In the genomic region with DNA sequence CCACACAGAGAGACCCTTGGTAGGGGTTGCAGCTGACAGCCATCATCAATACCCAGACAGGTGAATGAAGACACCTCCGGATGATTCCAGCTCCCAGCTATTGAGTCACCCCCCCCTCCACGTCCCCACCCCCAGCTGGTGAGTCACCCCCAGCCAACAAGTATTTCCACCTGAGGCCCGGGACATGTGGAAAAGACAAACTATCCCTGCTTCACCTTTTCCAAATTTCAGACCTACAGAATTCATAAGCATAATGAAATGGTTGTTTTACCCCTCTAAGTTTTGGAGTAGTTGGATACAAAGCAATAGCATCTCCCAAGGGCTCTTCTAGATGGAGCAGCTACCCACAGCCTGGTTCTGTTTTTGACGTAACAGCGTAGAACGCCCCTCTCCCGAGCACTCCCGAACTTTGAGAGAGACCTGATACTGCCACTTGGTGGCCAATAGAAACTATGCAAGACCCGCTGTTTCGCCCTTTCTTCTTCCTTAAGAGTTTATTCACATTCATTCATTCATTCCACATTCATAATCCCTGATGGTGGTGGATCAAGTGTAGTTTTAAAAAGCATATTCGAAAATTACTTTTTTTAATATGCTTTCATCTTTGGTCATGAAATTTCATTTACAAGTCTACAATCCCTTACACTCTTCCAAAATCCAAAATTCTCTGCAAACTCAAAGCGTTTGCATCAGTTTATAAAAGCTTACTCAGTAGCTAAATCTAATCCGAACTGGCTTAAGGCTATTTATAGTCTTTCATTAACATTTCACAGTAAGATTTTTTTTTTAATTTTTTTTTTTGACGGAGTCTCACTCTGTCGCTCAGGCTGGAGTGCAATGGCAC, we compare ENCODE assay signal across 8 cellular contexts. TPM values are rescaled to one million over a fixed set of nuclear protein-coding genes. Genes with fewer than 3 reads are reported as not detected.
A peak's percentile ranks its signal among the peaks of the same experiment; 100 is the strongest.
DNase-seq lines count a peak whose midpoint lies in the region; ATAC-seq and TF ChIP-seq lines count a peak whose summit lies in the region.

No MANE protein-coding gene starts in this region.

- no peak overlapping the region for H4K91ac ChIP-seq in neuronal stem cell (ENCODE audit: low read depth, low read length, poor library complexity)

- no peaks in the 10 kb centered on the region for H3K79me1 ChIP-seq in neuronal stem cell (ENCODE audit: low read depth, low read length)

- no peak overlapping the region for H2BK15ac ChIP-seq in neuronal stem cell (ENCODE audit: low read length)

- peak; percentile 24 for DNase-seq in GDM1 (lab: John Stamatoyannopoulos, UW)
- no peak for DNase-seq in MM.1S
- DNase-seq in epithelial cell of prostate (ENCODE audit: low read depth, low spot score) = peak; percentile 44
- no peak for DNase-seq in neuronal stem cell (ENCODE audit: low spot score)
- no peak for DNase-seq in DMS153 (lab: John Stamatoyannopoulos, UW)

- no peak overlapping the region for H3K23ac ChIP-seq in neuronal stem cell (ENCODE audit: low read depth, low read length, poor library complexity)

- H3K4me3 ChIP-seq in MM.1S (ENCODE audit: low read length) = no peak overlapping the region
- no peak overlapping the region for H3K4me3 ChIP-seq in neuronal stem cell (ENCODE audit: low read length in 2 of 2)

- no peaks in the 10 kb centered on the region for H3F3A ChIP-seq in MM.1S (ENCODE audit: insufficient read depth, low read length)

- no peak overlapping the region for H2BK120ac ChIP-seq in neuronal stem cell (ENCODE audit: low read depth, low read length)

- H3K4me1 ChIP-seq in MM.1S (ENCODE audit: low read length) (no peaks in the 10 kb centered on the region), neuronal stem cell (ENCODE audit: control insufficient read depth in 2 of 2, insufficient read depth in 1 of 2, low read depth in 1 of 2, low read length in 2 of 2) (no peaks in the 10 kb centered on the region)

- no peaks in the 10 kb centered on the region for H3K9me3 Mint-ChIP-seq in T-helper 1 cell treated with Interleukin-12 subunit alpha and Interleukin-12 subunit beta and Interleukin-4 antibody, amounts not matched to agents 30 μg/mL and 1 μg/mL, for 36 hours

- no peak overlapping the region for H4K8ac ChIP-seq in neuronal stem cell (ENCODE audit: low read depth, low read length)

- no peaks in the 10 kb centered on the region for H3K9me2 ChIP-seq in MM.1S (replicated peaks; ENCODE audit: insufficient read depth, low read length)

- H3K4me2 ChIP-seq in MM.1S (ENCODE audit: low read depth, low read length) (no peak overlapping the region), neuronal stem cell (ENCODE audit: insufficient read depth, low read length, poor library complexity, severe bottlenecking) (no peak overlapping the region)

- no peak overlapping the region for H2BK5ac ChIP-seq in neuronal stem cell (ENCODE audit: low read length)

- H3K36me3 ChIP-seq in MM.1S (replicated peaks; ENCODE audit: insufficient read depth, low read length) (no peaks in the 10 kb centered on the region), neuronal stem cell (replicated peaks in 1 of 2; ENCODE audit: control insufficient read depth in 2 of 2, insufficient read depth in 2 of 2, low read length in 2 of 2) (no peaks in the 10 kb centered on the region)

- 0 out of 2 replicates have a peak, but pooled peaks have one; percentile 10 for TF ChIP-seq CTCF in MM.1S (IDR thresholded peaks at IDR 0.05; ENCODE audit: low read length)

- no peak overlapping the region for H3K4ac ChIP-seq in neuronal stem cell (ENCODE audit: low read length)

- H2AK5ac ChIP-seq in neuronal stem cell (ENCODE audit: low read depth, low read length) = no peak overlapping the region

- ATAC-seq in HG03135 (IDR thresholded peaks at IDR 0.05; ENCODE audit: unreplicated experiment) = no peak
- no peak for ATAC-seq in HG02623 (IDR thresholded peaks at IDR 0.05; ENCODE audit: unreplicated experiment)

- no peak overlapping the region for H2BK12ac ChIP-seq in neuronal stem cell (ENCODE audit: low read length)

- no peaks in the 10 kb centered on the region for H3K27me3 Mint-ChIP-seq in T-helper 1 cell treated with Interleukin-12 subunit alpha and Interleukin-12 subunit beta and Interleukin-4 antibody, amounts not matched to agents 30 μg/mL and 1 μg/mL, for 36 hours (ENCODE audit: low read depth)

- H2AFZ ChIP-seq in MM.1S (ENCODE audit: low read length) (no peak overlapping the region), neuronal stem cell (ENCODE audit: low read length) (peak overlapping the region; percentile 49)

- peak overlapping the region; percentile 36 for H3K4me3 Mint-ChIP-seq in T-helper 1 cell treated with Interleukin-12 subunit alpha and Interleukin-12 subunit beta and Interleukin-4 antibody, amounts not matched to agents 30 μg/mL and 1 μg/mL, for 36 hours

- no peak overlapping the region for H3K14ac ChIP-seq in neuronal stem cell (ENCODE audit: low read length)

- H3K79me2 ChIP-seq in MM.1S (ENCODE audit: low read length) = no peaks in the 10 kb centered on the region

- no CpG with 5 or more reads among the region's 15 CpGs for WGBS in neuronal stem cell (ENCODE audit: extremely low coverage in 2 of 2, insufficient read length in 2 of 2, insufficient replicate concordance in 1 of 2), 2 donors

- H3K4me1 Mint-ChIP-seq in T-helper 1 cell treated with Interleukin-12 subunit alpha and Interleukin-12 subunit beta and Interleukin-4 antibody, amounts not matched to agents 30 μg/mL and 1 μg/mL, for 36 hours (ENCODE audit: low read depth) = peaks cover 15% of the 10 kb centered on the region

- no peak overlapping the region for H3K18ac ChIP-seq in neuronal stem cell (ENCODE audit: low read length)

- H3K27ac Mint-ChIP-seq in T-helper 1 cell treated with Interleukin-12 subunit alpha and Interleukin-12 subunit beta and Interleukin-4 antibody, amounts not matched to agents 30 μg/mL and 1 μg/mL, for 36 hours = no peak overlapping the region

- H3K27me3 ChIP-seq in MM.1S (replicated peaks; ENCODE audit: insufficient read depth, low read length) = no peaks in the 10 kb centered on the region
- no peaks in the 10 kb centered on the region for H3K27me3 ChIP-seq in neuronal stem cell (ENCODE audit: control insufficient read depth in 3 of 3, insufficient read depth in 3 of 3, low read depth in 1 of 3, low read length in 3 of 3)

- no peak overlapping the region for H3K27ac ChIP-seq in MM.1S (ENCODE audit: low read length)
- peak overlapping the region; percentile 75 for H3K27ac ChIP-seq in epithelial cell of prostate
- no peak overlapping the region for H3K27ac ChIP-seq in neuronal stem cell (replicated peaks; ENCODE audit: low read length)

- no peaks in the 10 kb centered on the region for H4K20me1 ChIP-seq in MM.1S (ENCODE audit: insufficient read depth, low read length)

- no peaks in the 10 kb centered on the region for H3K36me3 Mint-ChIP-seq in T-helper 1 cell treated with Interleukin-12 subunit alpha and Interleukin-12 subunit beta and Interleukin-4 antibody, amounts not matched to agents 30 μg/mL and 1 μg/mL, for 36 hours (ENCODE audit: low read depth)

- H3K9ac ChIP-seq in MM.1S (ENCODE audit: low read length) (no peak overlapping the region), neuronal stem cell (ENCODE audit: low read depth, low read length, poor library complexity) (no peak overlapping the region)

- H3K9me3 ChIP-seq in MM.1S (replicated peaks; ENCODE audit: insufficient read depth, low read length) (no peaks in the 10 kb centered on the region), neuronal stem cell (replicated peaks in 1 of 2; ENCODE audit: control insufficient read depth in 2 of 2, insufficient read depth in 1 of 2, low read depth in 1 of 2, low read length in 2 of 2) (peaks cover 0 to 2% of the 10 kb centered on the region in 2 donors)

RNA-seq across cellular contexts. Expression of gene PPP1R16B, which starts 15.1 kb away (rescaled TPM):
- 1.3 TPM for polyA plus RNA-seq in neuronal stem cell (2013, experiment 1 of 2)
- polyA plus RNA-seq in neuronal stem cell (2013, experiment 2 of 2) = 1.3 TPM

RNA-seq across cellular contexts. Expression of gene ACTR5, which starts 42.2 kb away (rescaled TPM):
- 7.2 TPM for polyA plus RNA-seq in neuronal stem cell (2013, experiment 1 of 2)
- 7.2 TPM for polyA plus RNA-seq in neuronal stem cell (2013, experiment 2 of 2)

Comparison
In these comparisons a context has a peak if more than half of its experiments do, and no peak if none do; other contexts are left out.
1. DNase-seq: peak in GDM1 (single experiment) and epithelial cell of prostate (single experiment); none in MM.1S (single experiment), neuronal stem cell (single experiment) and DMS153 (single experiment).